ENCODE assay signal across 25 cellular contexts in the genomic region with DNA sequence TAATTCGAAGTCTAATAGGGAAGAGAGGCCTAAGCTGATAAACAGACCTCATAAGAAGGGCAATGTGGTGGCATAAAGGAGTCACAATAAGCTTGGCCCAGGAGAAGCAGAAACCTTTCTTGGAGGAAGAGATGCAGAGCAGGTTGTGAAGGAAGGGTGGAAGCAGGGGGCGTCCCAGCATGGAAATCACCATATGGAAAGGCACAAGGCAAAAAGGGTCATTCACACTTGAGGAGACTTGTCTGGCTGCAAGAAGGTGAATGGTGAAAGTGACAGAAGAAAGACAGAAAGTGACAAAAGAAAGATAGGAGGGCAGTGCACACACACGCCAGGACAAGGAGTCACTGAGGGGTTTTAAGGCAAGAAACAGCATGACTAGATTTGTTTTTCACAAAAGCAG.
"Had no signal": no experiment of that assay in that cellular context is flagged by ENCODE, and none has a peak within 500 bp of the region (broad histone marks: within the 10 kb centered on the region; RNA-seq: fewer than 3 reads in every experiment).

No MANE protein-coding gene starts in this region.

- H3K9me3 ChIP-seq: adrenal gland, ascending aorta, body of pancreas, Peyer's patch had no signal

- H3K4me1 ChIP-seq: ascending aorta, body of pancreas, Peyer's patch had no signal

- H3K4me1 Mint-ChIP-seq: activated CD4-positive, alpha-beta T cell treated with anti-CD3 and anti-CD28 coated beads for 36 hours had no signal

- H3K4me3 ChIP-seq: adrenal gland, ascending aorta, body of pancreas, K562, Peyer's patch had no signal

- H3K4me3 Mint-ChIP-seq: activated CD4-positive, alpha-beta memory T cell treated with anti-CD3 and anti-CD28 coated beads, Interleukin-2, amount 10 ng/mL, durations not matched to agents 7 days and 5 days; activated CD4-positive, alpha-beta T cell treated with anti-CD3 and anti-CD28 coated beads for 36 hours; activated naive CD8-positive, alpha-beta T cell treated with anti-CD3 and anti-CD28 coated beads, Interleukin-2, amount 10 ng/mL, durations not matched to agents 7 days and 5 days; activated T-cell treated with anti-CD3 and anti-CD28 coated beads, Interleukin-2, amount 50 U/mL, for 72 hours; central memory CD8-positive, alpha-beta T cell; T-helper 1 cell treated with Interleukin-12 subunit alpha and Interleukin-12 subunit beta and Interleukin-4 antibody, amounts not matched to agents 30 μg/mL and 1 μg/mL, for 36 hours had no signal

- DNase-seq: activated CD4-positive, alpha-beta memory T cell treated with anti-CD3 and anti-CD28 coated beads, Interleukin-2, amount 10 ng/mL, durations not matched to agents 7 days and 5 days; activated CD4-positive, alpha-beta T cell treated with anti-CD3 and anti-CD28 coated beads for 36 hours; activated CD4-positive, alpha-beta T cell treated with anti-CD3 and anti-CD28 coated beads, Interleukin-2, amount 50 U/mL, for 1 hour; activated naive CD4-positive, alpha-beta T cell treated with anti-CD3 and anti-CD28 coated beads, Interleukin-2, amount 50 U/mL, for 16 hours; activated naive CD8-positive, alpha-beta T cell treated with anti-CD3 and anti-CD28 coated beads, Interleukin-2, amount 10 ng/mL, durations not matched to agents 7 days and 5 days; activated T-cell treated with anti-CD3 and anti-CD28 coated beads, Interleukin-2, amount 50 U/mL, for 72 hours; adrenal gland; body of pancreas; Karpas-422; MM.1S; NCI-H1105; NCI-H1436; NCI-H187; NCI-H2081; NCI-H510A treated with DMSO at 0.1 percent for 48 hours; NCI-H69; NK-92 treated with Interleukin-12 subunit alpha and Interleukin-12 subunit beta, amount 100 ng/mL, for 24 hours; Peyer's patch; Right ventricle myocardium superior had no signal

- H3K27ac Mint-ChIP-seq: activated CD4-positive, alpha-beta memory T cell treated with anti-CD3 and anti-CD28 coated beads, Interleukin-2, amount 10 ng/mL, durations not matched to agents 7 days and 5 days; activated CD4-positive, alpha-beta T cell treated with anti-CD3 and anti-CD28 coated beads for 36 hours; activated naive CD8-positive, alpha-beta T cell treated with anti-CD3 and anti-CD28 coated beads, Interleukin-2, amount 10 ng/mL, durations not matched to agents 7 days and 5 days; activated T-cell treated with anti-CD3 and anti-CD28 coated beads, Interleukin-2, amount 50 U/mL, for 72 hours; T-helper 1 cell treated with Interleukin-12 subunit alpha and Interleukin-12 subunit beta and Interleukin-4 antibody, amounts not matched to agents 30 μg/mL and 1 μg/mL, for 36 hours had no signal

- H3K27me3 Mint-ChIP-seq: activated CD4-positive, alpha-beta memory T cell treated with anti-CD3 and anti-CD28 coated beads, Interleukin-2, amount 10 ng/mL, durations not matched to agents 7 days and 5 days; activated CD4-positive, alpha-beta T cell treated with anti-CD3 and anti-CD28 coated beads for 36 hours; activated naive CD8-positive, alpha-beta T cell treated with anti-CD3 and anti-CD28 coated beads, Interleukin-2, amount 10 ng/mL, durations not matched to agents 7 days and 5 days; central memory CD8-positive, alpha-beta T cell had no signal

- H3K9me3 Mint-ChIP-seq: activated CD4-positive, alpha-beta memory T cell treated with anti-CD3 and anti-CD28 coated beads, Interleukin-2, amount 10 ng/mL, durations not matched to agents 7 days and 5 days; activated naive CD8-positive, alpha-beta T cell treated with anti-CD3 and anti-CD28 coated beads, Interleukin-2, amount 10 ng/mL, durations not matched to agents 7 days and 5 days; activated T-cell treated with anti-CD3 and anti-CD28 coated beads, Interleukin-2, amount 50 U/mL, for 72 hours; central memory CD8-positive, alpha-beta T cell; T-helper 1 cell treated with Interleukin-12 subunit alpha and Interleukin-12 subunit beta and Interleukin-4 antibody, amounts not matched to agents 30 μg/mL and 1 μg/mL, for 36 hours had no signal

- H3K27me3 ChIP-seq: adrenal gland, ascending aorta, body of pancreas, Peyer's patch had no signal

- H3K27ac ChIP-seq: adrenal gland, ascending aorta, body of pancreas, Peyer's patch, RWPE1, VCaP had no signal

- ATAC-seq: activated CD4-positive, alpha-beta T cell treated with anti-CD3 and anti-CD28 coated beads for 36 hours; activated T-cell treated with anti-CD3 and anti-CD28 coated beads, Interleukin-2, amount 50 U/mL, for 72 hours; body of pancreas had no signal
